Comparison of ENCODE assay signal across 8 cellular contexts in the genomic region with DNA sequence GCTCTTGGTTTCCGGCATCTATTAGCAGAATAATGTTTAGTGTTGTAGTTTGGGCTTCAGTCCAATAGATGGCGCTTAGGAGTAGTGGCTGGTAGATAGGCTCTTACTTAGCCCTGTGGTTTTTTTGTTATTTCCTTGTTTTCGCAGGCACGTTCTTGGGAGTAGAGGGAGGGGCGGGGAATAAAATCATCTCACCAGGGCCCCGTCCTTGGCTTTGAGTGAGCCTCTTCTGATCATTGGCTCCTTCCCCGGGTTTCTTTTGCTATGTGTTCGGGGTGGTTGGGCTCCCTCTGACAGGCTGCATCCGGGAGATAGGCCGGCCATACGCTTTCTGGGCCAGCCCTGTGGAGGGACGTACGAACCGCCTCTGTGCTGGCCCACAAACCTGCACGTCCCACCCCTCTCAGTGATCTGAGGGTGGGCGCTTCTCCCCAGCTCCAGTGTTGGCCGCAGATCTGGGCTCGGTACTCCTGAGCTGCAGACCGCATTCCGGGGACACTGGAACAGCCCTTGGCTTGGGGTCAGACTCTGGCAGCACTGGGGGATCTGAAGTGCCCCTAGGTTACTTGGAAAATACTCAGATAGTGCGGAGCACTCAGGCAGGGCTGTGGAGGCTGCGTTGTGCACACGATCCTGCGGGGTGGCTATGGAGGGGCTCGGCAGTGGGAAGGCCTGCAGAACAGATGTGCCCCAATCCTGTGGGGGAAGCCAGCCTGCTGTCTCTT.
DNase-seq lines count a peak whose midpoint lies in the region; ATAC-seq, FAIRE-seq and TF ChIP-seq lines count a peak whose summit lies in the region.

No MANE protein-coding gene starts in this region.

- peak; percentile 54 for TF ChIP-seq CTCF in hepatocyte (IDR thresholded peaks at IDR 0.05; ENCODE audit: poor library complexity)

- CTCF ChIA-PET in activated naive CD4-positive, alpha-beta T cell treated with anti-CD3 and anti-CD28 coated beads for 36 hours (lab: Charles Lee) = interaction anchor here (1.4 kb wide), 2 partner anchors 9 to 275 kb away, joined by 3 to 4 read pairs; no protein-coding TSS in a partner anchor

- no peaks in the 10 kb centered on the region for H3K79me2 ChIP-seq in hepatocyte

- no peaks in the 10 kb centered on the region for H3K36me3 ChIP-seq in hepatocyte (replicated peaks; ENCODE audit: insufficient read depth, low read depth)
- H3K36me3 ChIP-seq in small intestine (ENCODE audit: control insufficient read depth in 2 of 2, insufficient read depth in 2 of 2, low read length in 2 of 2) = no peaks in the 10 kb centered on the region

- H3K9me2 ChIP-seq in hepatocyte (replicated peaks; ENCODE audit: insufficient read depth) = no peaks in the 10 kb centered on the region

- intact Hi-C loops in activated naive CD4-positive, alpha-beta T cell treated with anti-CD3 and anti-CD28 coated beads for 36 hours (cut with micrococcal nuclease) = loop anchor here (1.0 to 5.0 kb wide), 3 partner anchors 213 to 275 kb away; partner anchors contain the start of gene DYNC2H1

- H3K4me3 ChIP-seq in hepatocyte (no peak overlapping the region), small intestine (ENCODE audit: low read depth in 1 of 2, low read length in 2 of 2) (no peak overlapping the region)

- FAIRE-seq in small intestine (lab: Jason Lieb, UNC) = no peak

- peaks cover 1% of the 10 kb centered on the region for H3K36me3 Mint-ChIP-seq in activated naive CD4-positive, alpha-beta T cell treated with anti-CD3 and anti-CD28 coated beads for 36 hours (ENCODE audit: low read depth)

- H3K4me1 Mint-ChIP-seq in activated naive CD4-positive, alpha-beta T cell treated with anti-CD3 and anti-CD28 coated beads for 36 hours (ENCODE audit: low read depth) = peaks cover 4% of the 10 kb centered on the region

- H2AFZ ChIP-seq in hepatocyte = no peak overlapping the region

- H3K27ac Mint-ChIP-seq in activated naive CD4-positive, alpha-beta T cell treated with anti-CD3 and anti-CD28 coated beads for 36 hours = no peak overlapping the region

- 78% methylated on average over 25 of the region's 25 CpGs for WGBS in hepatocyte (ENCODE audit: low lambda C conversion rate, missing lambda C conversion rate)
- WGBS in small intestine, 3 donors = 71 to 79% (median 75%) methylated on average over 25 of the region's 25 CpGs

- H3K4me3 Mint-ChIP-seq in activated naive CD4-positive, alpha-beta T cell treated with anti-CD3 and anti-CD28 coated beads for 36 hours = no peak overlapping the region

- H3K4me2 ChIP-seq in hepatocyte = no peak overlapping the region

- H3K27me3 ChIP-seq in hepatocyte (no peaks in the 10 kb centered on the region), small intestine (ENCODE audit: control insufficient read depth in 2 of 2, insufficient read depth in 2 of 2, low read length in 2 of 2) (no peaks in the 10 kb centered on the region)

- ATAC-seq in GM21423 (IDR thresholded peaks at IDR 0.05; ENCODE audit: unreplicated experiment) = peak; percentile 91
- peak; percentile 98 for ATAC-seq in HG03565 (IDR thresholded peaks at IDR 0.05; ENCODE audit: unreplicated experiment)

- no peak overlapping the region for H3K27ac ChIP-seq in hepatocyte
- no peak overlapping the region for H3K27ac ChIP-seq in small intestine (ENCODE audit: low read depth in 1 of 2, low read length in 1 of 2)

- no peaks in the 10 kb centered on the region for H3K4me1 ChIP-seq in hepatocyte (ENCODE audit: insufficient read depth)
- H3K4me1 ChIP-seq in small intestine (ENCODE audit: control insufficient read depth in 2 of 2, insufficient read depth in 1 of 2, low read depth in 1 of 2, low read length in 1 of 2) = no peaks in the 10 kb centered on the region

- peak; percentile 37 for DNase-seq in activated naive CD4-positive, alpha-beta T cell treated with anti-CD3 and anti-CD28 coated beads for 36 hours
- DNase-seq in activated naive CD4-positive, alpha-beta T cell (lab: John Stamatoyannopoulos, UW) = no peak
- DNase-seq in NCI-H526 treated with DMSO at 0.1 percent for 48 hours (lab: John Stamatoyannopoulos, UW) (peak; percentile 52), amniotic epithelial cell (ENCODE audit: low read depth) (peak; percentile 84), hepatocyte (ENCODE audit: low spot score) (peak; percentile 69), small intestine (peak; percentile 57)

- no peaks in the 10 kb centered on the region for H3K9me3 Mint-ChIP-seq in activated naive CD4-positive, alpha-beta T cell treated with anti-CD3 and anti-CD28 coated beads for 36 hours

- H4K20me1 ChIP-seq in hepatocyte (ENCODE audit: insufficient read depth, poor library complexity, severe bottlenecking) = no peaks in the 10 kb centered on the region

- H3K9me3 ChIP-seq in hepatocyte (ENCODE audit: low read depth) (no peaks in the 10 kb centered on the region), small intestine (ENCODE audit: control insufficient read depth, low read depth) (no peaks in the 10 kb centered on the region)

- H3K27me3 Mint-ChIP-seq in activated naive CD4-positive, alpha-beta T cell treated with anti-CD3 and anti-CD28 coated beads for 36 hours (ENCODE audit: low read depth) = peaks cover 5% of the 10 kb centered on the region

Comparison
In these comparisons a context has a peak if more than half of its experiments do, and no peak if none do; other contexts are left out.
1. DNase-seq: peak in activated naive CD4-positive, alpha-beta T cell treated with anti-CD3 and anti-CD28 coated beads for 36 hours (single experiment), NCI-H526 treated with DMSO at 0.1 percent for 48 hours (single experiment), amniotic epithelial cell (single experiment), hepatocyte (single experiment) and small intestine (single experiment); none in activated naive CD4-positive, alpha-beta T cell (0 of 4).